ENCODE assay signal across 18 cellular contexts in genomic region chr1:92903765-92904164, GRCh38.
"Had no signal": no experiment of that assay in that cellular context is flagged by ENCODE, and none has a peak within 500 bp of the region (broad histone marks: within the 10 kb centered on the region; RNA-seq: fewer than 3 reads in every experiment).

No MANE protein-coding gene starts in this region.

- H3K36me3 Mint-ChIP-seq: neural progenitor cell had no signal

- H2AFZ ChIP-seq: neural progenitor cell had no signal

- H3K27me3 Mint-ChIP-seq: activated B cell treated with CpG ODN at 0.5 μM for 24 hours; activated T-cell treated with anti-CD3 and anti-CD28 coated beads, Interleukin-2, amount 50 U/mL, for 24 hours; T-helper 17 cell had no signal

- H3K27me3 ChIP-seq: ascending aorta, breast epithelium, neural progenitor cell, ovary, right lobe of liver, stomach, testis, upper lobe of left lung had no signal

- H3K27ac ChIP-seq: ascending aorta, breast epithelium, epithelial cell of prostate, neural progenitor cell, ovary, right lobe of liver, stomach, testis, upper lobe of left lung had no signal

- H3K4me3 ChIP-seq: ascending aorta, breast epithelium, neural progenitor cell, ovary, right lobe of liver, smooth muscle cell, stomach, testis, upper lobe of left lung had no signal

- H3K9me3 ChIP-seq: ovary, right lobe of liver, testis, upper lobe of left lung had no signal

- H3K4me1 ChIP-seq: ascending aorta, breast epithelium, neural progenitor cell, stomach, testis had no signal

- H3K4me2 ChIP-seq: neural progenitor cell, smooth muscle cell had no signal

- ATAC-seq: right lobe of liver, T-helper 17 cell had no signal

- DNase-seq: activated B cell treated with CpG ODN at 0.5 μM for 24 hours; activated CD4-positive, alpha-beta T cell treated with anti-CD3 and anti-CD28 coated beads, Interleukin-2, amount 50 U/mL, for 4 hours; activated gamma-delta T cell; activated T-cell treated with anti-CD3 and anti-CD28 coated beads, Interleukin-2, amount 50 U/mL, for 24 hours; foreskin melanocyte; kidney glomerular epithelial cell; ovary; right lobe of liver; stomach; T-helper 17 cell; testis; upper lobe of left lung had no signal

- H3K4me3 Mint-ChIP-seq: activated B cell treated with CpG ODN at 0.5 μM for 24 hours; activated T-cell treated with anti-CD3 and anti-CD28 coated beads, Interleukin-2, amount 50 U/mL, for 24 hours; mesothelial cell of epicardium; neural progenitor cell; T-helper 17 cell had no signal

- H3K27ac Mint-ChIP-seq: activated T-cell treated with anti-CD3 and anti-CD28 coated beads, Interleukin-2, amount 50 U/mL, for 24 hours; mesothelial cell of epicardium; neural progenitor cell had no signal

- H3K9ac ChIP-seq: neural progenitor cell had no signal

- H3K4me1 Mint-ChIP-seq: mesothelial cell of epicardium, neural progenitor cell had no signal

- H3K36me3 ChIP-seq: breast epithelium, neural progenitor cell, ovary, right lobe of liver, upper lobe of left lung had no signal
